Comparison of ENCODE assay signal across 26 cellular contexts in the genomic region with DNA sequence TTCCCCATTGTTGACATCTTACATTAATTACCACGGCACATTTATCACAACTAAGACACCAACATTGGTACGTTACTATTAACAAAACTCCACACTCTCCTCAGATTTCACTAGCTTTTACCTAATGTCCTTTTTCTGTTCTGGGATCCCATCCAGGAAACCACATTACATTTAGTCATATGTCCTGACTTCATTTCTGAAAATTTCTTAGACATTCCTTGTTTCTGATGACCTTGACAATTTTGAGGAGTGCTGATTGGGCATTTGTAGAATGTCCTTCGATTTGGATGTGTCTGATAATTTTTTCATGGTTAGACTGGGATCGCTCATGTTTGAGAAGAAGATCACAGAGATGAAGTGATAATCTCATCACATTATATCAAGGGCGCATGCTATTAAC. TPM values are rescaled to one million over a fixed set of nuclear protein-coding genes. Genes with fewer than 3 reads are reported as not detected.
"Had no signal": no experiment of that assay in that cellular context is flagged by ENCODE, and none has a peak within 500 bp of the region (broad histone marks: within the 10 kb centered on the region; RNA-seq: fewer than 3 reads in every experiment).

No MANE protein-coding gene starts in this region.

- H3K27ac Mint-ChIP-seq: activated T-cell treated with anti-CD3 and anti-CD28 coated beads, Interleukin-2, amount 50 U/mL, for 72 hours; natural killer cell treated with Interleukin-12 subunit alpha and Interleukin-12 subunit beta and Interleukin-15 and Interleukin-18, amount 100 ng/mL, for 72 hours; stimulated activated naive B cell treated with anti-CD40 and anti-IgM and Interleukin-4, amounts not matched to agents 10 μg/mL and 1 μg/mL and 100 μg/mL, for 72 hours had no signal

- H3K36me3 Mint-ChIP-seq: natural killer cell treated with Interleukin-12 subunit alpha and Interleukin-12 subunit beta and Interleukin-15 and Interleukin-18, amount 100 ng/mL, for 72 hours; stimulated activated naive B cell treated with anti-CD40 and anti-IgM and Interleukin-4, amounts not matched to agents 10 μg/mL and 1 μg/mL and 100 μg/mL, for 72 hours had no signal

- H2AFZ ChIP-seq: hepatocyte had no signal

- ATAC-seq: activated CD4-positive, CD25-positive, alpha-beta regulatory T cell treated with anti-CD3 and anti-CD28 coated beads, Interleukin-2, amount 50 U/mL, for 24 hours; activated T-cell treated with anti-CD3 and anti-CD28 coated beads, Interleukin-2, amount 50 U/mL, for 72 hours; esophagus mucosa; left cardiac atrium; natural killer cell treated with Interleukin-12 subunit alpha and Interleukin-12 subunit beta and Interleukin-15 and Interleukin-18, amount 100 ng/mL, for 72 hours; stimulated activated naive B cell treated with anti-CD40 and anti-IgM and Interleukin-4, amounts not matched to agents 10 μg/mL and 1 μg/mL and 100 μg/mL, for 72 hours had no signal

- DNase-seq: activated CD4-positive, alpha-beta T cell treated with anti-CD3 and anti-CD28 coated beads, Interleukin-2, amount 50 U/mL, for 4 hours; activated effector memory CD4-positive, alpha-beta T cell treated with anti-CD3 and anti-CD28 coated beads, Interleukin-2, amount 50 U/mL, for 16 hours; activated naive CD4-positive, alpha-beta T cell treated with anti-CD3 and anti-CD28 coated beads, Interleukin-2, amount 50 U/mL, for 16 hours; activated T-cell treated with anti-CD3 and anti-CD28 coated beads, Interleukin-2, amount 50 U/mL, for 72 hours; cortex of kidney; left cardiac atrium; mesendoderm; sigmoid colon; spleen; stimulated activated naive B cell treated with anti-CD40 and anti-IgM and Interleukin-4, amounts not matched to agents 10 μg/mL and 1 μg/mL and 100 μg/mL, for 72 hours; substantia nigra; transverse colon had no signal

- H3K27ac ChIP-seq: ascending aorta, hepatocyte, neutrophil, sigmoid colon, spleen, transverse colon, vagina had no signal

- H3K4me3 Mint-ChIP-seq: activated T-cell treated with anti-CD3 and anti-CD28 coated beads, Interleukin-2, amount 50 U/mL, for 72 hours; natural killer cell treated with Interleukin-12 subunit alpha and Interleukin-12 subunit beta and Interleukin-15 and Interleukin-18, amount 100 ng/mL, for 72 hours; stimulated activated naive B cell treated with anti-CD40 and anti-IgM and Interleukin-4, amounts not matched to agents 10 μg/mL and 1 μg/mL and 100 μg/mL, for 72 hours had no signal

- H3K9me3 ChIP-seq: ascending aorta, neutrophil, sigmoid colon, spleen, transverse colon, vagina had no signal

- H3K4me1 ChIP-seq: ascending aorta, sigmoid colon, spleen, transverse colon, vagina had no signal

- H3K27me3 ChIP-seq: ascending aorta, hepatocyte, neutrophil, sigmoid colon, spleen, transverse colon, vagina had no signal

- FAIRE-seq: endometrium, islet of Langerhans had no signal

- H3K4me3 ChIP-seq: ascending aorta, hepatocyte, sigmoid colon, spleen, transverse colon, vagina had no signal

- H3K4me1 Mint-ChIP-seq: stimulated activated naive B cell treated with anti-CD40 and anti-IgM and Interleukin-4, amounts not matched to agents 10 μg/mL and 1 μg/mL and 100 μg/mL, for 72 hours had no signal

- H3K79me2 ChIP-seq: hepatocyte had no signal

- H3K36me3 ChIP-seq: ascending aorta, neutrophil, sigmoid colon, spleen, transverse colon, vagina had no signal

- H3K4me2 ChIP-seq: hepatocyte had no signal

- H3K9me3 Mint-ChIP-seq: activated T-cell treated with anti-CD3 and anti-CD28 coated beads, Interleukin-2, amount 50 U/mL, for 72 hours; natural killer cell treated with Interleukin-12 subunit alpha and Interleukin-12 subunit beta and Interleukin-15 and Interleukin-18, amount 100 ng/mL, for 72 hours; stimulated activated naive B cell treated with anti-CD40 and anti-IgM and Interleukin-4, amounts not matched to agents 10 μg/mL and 1 μg/mL and 100 μg/mL, for 72 hours had no signal

RNA-seq across cellular contexts. Expression of a gene that starts 34.6 kb away (rescaled TPM):
- total RNA-seq: activated CD8-positive, alpha-beta memory T cell treated with anti-CD3 and anti-CD28 coated beads for 36 hours; activated T-cell treated with anti-CD3 and anti-CD28 coated beads, Interleukin-2, amount 50 U/mL, for 72 hours; ascending aorta; esophagus mucosa; fibroblast of villous mesenchyme; glomerular endothelial cell; hepatocyte; left cardiac atrium; natural killer cell treated with Interleukin-12 subunit alpha and Interleukin-12 subunit beta and Interleukin-15 and Interleukin-18, amount 100 ng/mL, for 72 hours; sigmoid colon; spleen; T-helper 1 cell treated with Interleukin-12 subunit alpha and Interleukin-12 subunit beta and Interleukin-4 antibody, amounts not matched to agents 30 ng/mL and 1 ng/mL, for 36 hours; transverse colon; vagina had no signal
- polyA plus RNA-seq: adipose tissue, hepatocyte, sigmoid colon, spleen had no signal
